22 cellular contexts compared by ENCODE assay signal in genomic region chr2:33443272-33443829, GRCh38. TPM values are rescaled to one million over a fixed set of nuclear protein-coding genes. Genes with fewer than 3 reads are reported as not detected.
A peak's percentile ranks its signal among the peaks of the same experiment; 100 is the strongest.
DNase-seq lines count a peak whose midpoint lies in the region; ATAC-seq and TF ChIP-seq lines count a peak whose summit lies in the region.
"Had no signal": no experiment of that assay in that cellular context is flagged by ENCODE, and none has a peak within 500 bp of the region (broad histone marks: within the 10 kb centered on the region; RNA-seq: fewer than 3 reads in every experiment).

No MANE protein-coding gene starts in this region.

- H3K4me2 ChIP-seq in hepatocyte = no peak overlapping the region

- H3K4me1 ChIP-seq in suprapubic skin = peaks cover 5% of the 10 kb centered on the region
- no peaks in the 10 kb centered on the region for H3K4me1 ChIP-seq in hepatocyte (ENCODE audit: insufficient read depth)

- peak overlapping the region; percentile 11 for H3K27ac ChIP-seq in suprapubic skin
- no peak overlapping the region for H3K27ac ChIP-seq in hepatocyte
- H3K27ac ChIP-seq: BLaER1 treated with 17β-estradiol and CSF1 and Interleukin-3, amounts not matched to agents 10 nM and 100 nM had no signal

- H3K9me3 ChIP-seq in suprapubic skin (no peaks in the 10 kb centered on the region), hepatocyte (ENCODE audit: low read depth) (no peaks in the 10 kb centered on the region)
- H3K9me3 ChIP-seq: mucosa of descending colon had no signal

- WGBS in suprapubic skin = 68% methylated on average over 3 of the region's 3 CpGs
- 81% methylated on average over 3 of the region's 3 CpGs for WGBS in hepatocyte (ENCODE audit: low lambda C conversion rate, missing lambda C conversion rate)

- DNase-seq in SIG-M5 treated with dmso at 0.1 percent for 504 hours (lab: John Stamatoyannopoulos, UW; ENCODE audit: unreplicated experiment) (peak; percentile 42), SIG-M5 (lab: John Stamatoyannopoulos, UW) (no peak), fibroblast of gingiva (ENCODE audit: low read depth) (peak; percentile 76), left ventricle myocardium superior (no peak), suprapubic skin (ENCODE audit: low spot score in 2 of 2) (no peak), NCI-H1694 (lab: John Stamatoyannopoulos, UW) (no peak), hepatocyte (ENCODE audit: low spot score) (no peak)
- DNase-seq: 8988T; activated CD4-positive, alpha-beta T cell treated with anti-CD3 and anti-CD28 coated beads for 4 hours; EL; glutamatergic neuron; mucosa of descending colon; NCI-H1436; NCI-H2171 treated with DMSO at 0.1 percent for 48 hours; NCI-H526; stimulated activated CD4-positive, alpha-beta T cell treated with anti-CD3 and anti-CD28 coated beads, Interleukin-4, amount 100 ng/mL, for 24 hours; stimulated activated naive CD8-positive, alpha-beta T cell treated with anti-CD3 and anti-CD28 coated beads, Interleukin-15, amount 100 ng/mL, for 72 hours; T-cell had no signal

- TF ChIP-seq EP300 in suprapubic skin (IDR thresholded peaks at IDR 0.05) = no peak

- H3K79me2 ChIP-seq in hepatocyte = no peaks in the 10 kb centered on the region

- no peak for TF ChIP-seq CTCF in suprapubic skin (IDR thresholded peaks at IDR 0.05)
- TF ChIP-seq CTCF in hepatocyte (IDR thresholded peaks at IDR 0.05; ENCODE audit: poor library complexity) = no peak

- H2AFZ ChIP-seq in hepatocyte = no peak overlapping the region

- no peak for TF ChIP-seq POLR2A in suprapubic skin (IDR thresholded peaks at IDR 0.05)

- ATAC-seq in left ventricle myocardium superior (peak; percentile 62), GM21529 (IDR thresholded peaks at IDR 0.05; ENCODE audit: unreplicated experiment) (no peak)
- ATAC-seq: activated naive CD4-positive, alpha-beta T cell treated with anti-CD3 and anti-CD28 coated beads, Interleukin-2, amount 50 U/mL, for 72 hours; mucosa of descending colon; stimulated activated naive CD8-positive, alpha-beta T cell treated with anti-CD3 and anti-CD28 coated beads, Interleukin-15, amount 100 ng/mL, for 72 hours; T-cell had no signal

- H3K36me3 ChIP-seq in suprapubic skin (no peaks in the 10 kb centered on the region), hepatocyte (replicated peaks; ENCODE audit: insufficient read depth, low read depth) (no peaks in the 10 kb centered on the region)
- H3K36me3 ChIP-seq: BLaER1 treated with 17β-estradiol and CSF1 and Interleukin-3, amounts not matched to agents 10 nM and 100 nM had no signal

- H3K27me3 ChIP-seq in suprapubic skin (no peaks in the 10 kb centered on the region), hepatocyte (no peaks in the 10 kb centered on the region)
- H3K27me3 ChIP-seq: BLaER1 treated with 17β-estradiol and CSF1 and Interleukin-3, amounts not matched to agents 10 nM and 100 nM had no signal

- intact Hi-C loops in left ventricle myocardium superior (cut with micrococcal nuclease) = no loop called here

- H3K4me3 ChIP-seq in suprapubic skin (no peak overlapping the region), hepatocyte (no peak overlapping the region)
- H3K4me3 ChIP-seq: BLaER1 treated with 17β-estradiol and CSF1 and Interleukin-3, amounts not matched to agents 10 nM and 100 nM; mucosa of descending colon had no signal

- H4K20me1 ChIP-seq in hepatocyte (ENCODE audit: insufficient read depth, poor library complexity, severe bottlenecking) = no peaks in the 10 kb centered on the region
- H4K20me1 ChIP-seq: BLaER1 treated with 17β-estradiol and CSF1 and Interleukin-3, amounts not matched to agents 10 nM and 100 nM had no signal

- H3K9me2 ChIP-seq in hepatocyte (replicated peaks; ENCODE audit: insufficient read depth) = no peaks in the 10 kb centered on the region

RNA-seq across cellular contexts. Expression of gene RASGRP3, which starts 33.1 kb away (rescaled TPM):
- total RNA-seq in left ventricle myocardium superior = 53.8 TPM
- total RNA-seq in suprapubic skin = 10 to 100 TPM in 1 of 4 donors, 1 to 10 TPM in 3; 4.1 to 11.1 (median 6.4) TPM
- 5.9 and 8.6 TPM in 2 replicates for total RNA-seq in hepatocyte
- 1.7 TPM in 2 replicates for polyA plus RNA-seq in hepatocyte
- total RNA-seq: progenitor cell of endocrine pancreas had no signal

Comparison
In these comparisons a context has a peak if more than half of its experiments do, and no peak if none do; other contexts are left out.
1. DNase-seq: peak in SIG-M5 treated with dmso at 0.1 percent for 504 hours (single experiment) and fibroblast of gingiva (single experiment); none in SIG-M5 (single experiment), left ventricle myocardium superior (single experiment), suprapubic skin (0 of 2), NCI-H1694 (single experiment) and hepatocyte (single experiment).